In the genomic region with DNA sequence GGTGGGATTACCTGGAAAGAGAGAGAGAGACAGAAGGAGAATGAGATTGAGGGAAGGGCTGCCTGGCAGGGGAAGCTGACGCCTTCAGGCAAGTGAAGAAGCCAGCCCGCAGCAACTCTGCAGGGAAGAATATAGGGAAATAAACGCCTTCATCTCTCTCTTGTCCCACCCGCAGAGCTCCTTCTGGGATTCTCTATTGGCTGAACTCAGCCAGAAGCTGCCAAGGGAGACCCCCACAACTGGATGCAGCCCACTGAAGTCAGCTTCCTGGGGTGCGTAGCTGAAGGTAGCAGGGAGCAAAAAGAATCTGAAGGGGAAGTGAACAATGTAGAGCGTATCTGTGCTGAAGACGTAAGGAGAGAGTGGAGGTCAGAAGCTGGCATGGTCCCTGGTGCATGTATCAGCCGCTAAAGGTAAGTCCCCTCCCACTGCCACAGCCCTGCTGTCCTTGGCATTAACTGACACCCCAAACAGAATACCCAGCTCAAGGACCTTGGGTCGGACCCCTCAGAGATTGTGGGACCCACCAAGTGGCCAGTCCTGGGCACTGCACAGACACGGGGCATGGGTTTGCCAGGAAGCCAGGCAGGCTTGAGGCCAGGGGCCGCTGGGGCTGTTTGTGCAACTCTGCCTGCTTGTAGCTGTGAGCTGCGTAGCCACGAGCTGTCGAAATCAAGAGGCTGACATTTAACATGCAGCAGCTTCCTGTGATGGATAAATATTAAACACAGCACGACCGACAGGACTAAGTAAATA, we compare ENCODE assay signal across 8 cellular contexts.
DNase-seq lines count a peak whose midpoint lies in the region; ATAC-seq and TF ChIP-seq lines count a peak whose summit lies in the region.

No MANE protein-coding gene starts in this region.

- H3K4me3 ChIP-seq in fibroblast of the aortic adventitia (ENCODE audit: low read depth, low read length), result no peak overlapping the region

- ATAC-seq in omental fat pad (ENCODE audit: low FRiP score) (peak; percentile 71), GM21447 (IDR thresholded peaks at IDR 0.05; ENCODE audit: unreplicated experiment) (no peak), HG03095 (IDR thresholded peaks at IDR 0.05; ENCODE audit: unreplicated experiment) (no peak)

- TF ChIP-seq CTCF in fibroblast of the aortic adventitia (IDR thresholded peaks at IDR 0.05; ENCODE audit: insufficient read depth, low read length), result peak; percentile 43
- no peak for TF ChIP-seq CTCF in omental fat pad (IDR thresholded peaks at IDR 0.05)

- DNase-seq in DMS153 (lab: John Stamatoyannopoulos, UW) (peak; percentile 67), NOMO-1 (lab: John Stamatoyannopoulos, UW; ENCODE audit: unreplicated experiment in 2 of 2) (peak; percentile 73 to 75), fibroblast of the aortic adventitia (ENCODE audit: low read depth) (peak; percentile 46), omental fat pad (ENCODE audit: low spot score) (no peak), NCI-H446 treated with DMSO at 0.1 percent for 48 hours (lab: John Stamatoyannopoulos, UW) (no peak)
- no peak for DNase-seq in stimulated activated CD8-positive, alpha-beta memory T cell treated with anti-CD3 and anti-CD28 coated beads, Interleukin-4, amount 100 ng/mL, for 48 hours

Comparison
In these comparisons a context has a peak if more than half of its experiments do, and no peak if none do; other contexts are left out.
1. DNase-seq: peak in DMS153 (single experiment), NOMO-1 (2 of 2) and fibroblast of the aortic adventitia (single experiment); none in omental fat pad (single experiment), NCI-H446 treated with DMSO at 0.1 percent for 48 hours (single experiment) and stimulated activated CD8-positive, alpha-beta memory T cell treated with anti-CD3 and anti-CD28 coated beads, Interleukin-4, amount 100 ng/mL, for 48 hours (single experiment).